17 cellular contexts compared by ENCODE assay signal in the genomic region with DNA sequence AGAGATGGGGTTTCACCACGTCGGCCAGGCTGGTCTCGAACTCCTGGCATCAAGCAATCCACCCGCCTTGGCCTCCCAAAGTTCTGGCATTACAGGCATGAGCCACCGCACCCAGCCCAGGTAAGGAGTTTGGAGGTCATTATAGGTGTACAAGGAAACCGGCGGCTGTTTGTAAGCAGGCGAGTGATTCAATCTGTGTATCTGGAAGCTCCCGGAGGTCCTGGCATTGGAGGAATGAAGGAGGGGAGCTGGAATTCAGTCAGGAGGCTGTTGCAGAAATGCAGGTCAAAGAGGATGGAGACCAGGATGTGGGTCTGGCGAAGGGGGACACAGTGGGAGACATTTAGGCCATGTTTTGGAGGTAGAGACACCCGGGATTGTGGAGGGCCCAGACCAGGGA. TPM values are rescaled to one million over a fixed set of nuclear protein-coding genes. Genes with fewer than 3 reads are reported as not detected.
DNase-seq lines count a peak whose midpoint lies in the region; ATAC-seq and TF ChIP-seq lines count a peak whose summit lies in the region.
"Had no signal": no experiment of that assay in that cellular context is flagged by ENCODE, and none has a peak within 500 bp of the region (broad histone marks: within the 10 kb centered on the region; RNA-seq: fewer than 3 reads in every experiment).

No MANE protein-coding gene starts in this region.

- H3K36me3 ChIP-seq in HCT116 (ENCODE audit: control insufficient read depth in 1 of 2, insufficient read depth in 2 of 2, low read length in 2 of 2): no peaks in the 10 kb centered on the region
- no peaks in the 10 kb centered on the region for H3K36me3 ChIP-seq in mammary epithelial cell (ENCODE audit: insufficient read depth, low read length)
- no peaks in the 10 kb centered on the region for H3K36me3 ChIP-seq in lower lobe of right lung
- no peaks in the 10 kb centered on the region for H3K36me3 ChIP-seq in Caco-2 (ENCODE audit: control insufficient read depth, insufficient read depth, low read length)
- H3K36me3 ChIP-seq: HAP-1 had no signal

- H3K4me2 ChIP-seq in HCT116 (ENCODE audit: low read length) (peak overlapping the region; percentile 81), mammary epithelial cell (ENCODE audit: insufficient read depth, low read depth, low read length) (peak overlapping the region; percentile 6)
- H3K4me2 ChIP-seq: KMS-11 had no signal

- BruUV-seq in HCT116 (replicated peaks; lab: Mats Ljungman, UMichigan) (no TSS peak), mammary epithelial cell (replicated peaks; lab: Mats Ljungman, UMichigan) (no TSS peak), Caco-2 (replicated peaks; lab: Mats Ljungman, UMichigan) (no TSS peak)

- H3K9ac ChIP-seq in HCT116 (ENCODE audit: low read length) (peak overlapping the region; percentile 81), mammary epithelial cell (ENCODE audit: insufficient read depth, low read length) (no peak overlapping the region)
- H3K9ac ChIP-seq: KMS-11 had no signal

- 40% methylated on average over 7 of the region's 11 CpGs for WGBS in mammary epithelial cell (ENCODE audit: low coverage, missing lambda C conversion rate)

- no peak for TF ChIP-seq POLR2A in HCT116 (IDR thresholded peaks at IDR 0.05; ENCODE audit: borderline replicate concordance, extremely low read depth, insufficient read depth, insufficient read length)

- H4K20me1 ChIP-seq in HCT116 (ENCODE audit: insufficient read depth): no peaks in the 10 kb centered on the region
- H4K20me1 ChIP-seq in mammary epithelial cell (ENCODE audit: insufficient read depth, low read length): no peaks in the 10 kb centered on the region

- POLR2A ChIA-PET in HCT116 (lab: Charles Lee): interaction anchor here (0.9 to 1.3 kb wide), 2 partner anchors 9 to 18 kb away, joined by 3 to 5 read pairs; no protein-coding TSS in a partner anchor
- POLR2A ChIA-PET in Caco-2 (lab: Charles Lee): no interaction called here

- dilution Hi-C loops in mammary epithelial cell (cut with HindIII; ENCODE audit: low sequenced_read_pairs): no loop called here

- no peaks in the 10 kb centered on the region for H3K9me2 ChIP-seq in HCT116 (ENCODE audit: insufficient read depth)

- TF ChIP-seq CTCF in HCT116 (IDR thresholded peaks at IDR 0.05 in 2 of 3, conservative IDR thresholded peaks at IDR 0.05 in 1 of 3; ENCODE audit: borderline replicate concordance in 1 of 3, insufficient read depth in 1 of 3, low read depth in 2 of 3, low read length in 2 of 3) (no peak), mammary epithelial cell (conservative IDR thresholded peaks at IDR 0.05 in 1 of 2, IDR thresholded peaks at IDR 0.05 in 1 of 2; ENCODE audit: extremely low read depth in 1 of 2, insufficient read depth in 1 of 2, low read depth in 1 of 2, low read length in 2 of 2) (no peak), lower lobe of right lung (IDR thresholded peaks at IDR 0.05) (no peak), foreskin keratinocyte (conservative IDR thresholded peaks at IDR 0.05) (no peak), Caco-2 (IDR thresholded peaks at IDR 0.05; ENCODE audit: insufficient read depth in 1 of 2, low read depth in 1 of 2, low read length in 1 of 2, severe bottlenecking in 1 of 2, unreplicated experiment in 1 of 2) (no peak)

- in situ Hi-C loops in mammary epithelial cell (cut with MboI; ENCODE audit: low sequenced_read_pairs in 2 of 2): no loop called here

- no peaks in the 10 kb centered on the region for H3K9me3 Mint-ChIP-seq in Caco-2 (ENCODE audit: unreplicated experiment)
- H3K9me3 Mint-ChIP-seq: immature natural killer cell had no signal

- H3K36me3 Mint-ChIP-seq in Caco-2 (ENCODE audit: insufficient read depth, unreplicated experiment): peaks cover 16% of the 10 kb centered on the region
- H3K36me3 Mint-ChIP-seq: immature natural killer cell had no signal

- peak overlapping the region; percentile 94 for H3K27ac ChIP-seq in HCT116 (ENCODE audit: low read depth, low read length)
- H3K27ac ChIP-seq in mammary epithelial cell (ENCODE audit: insufficient read depth, low read depth, low read length): peak overlapping the region; percentile 66
- peak overlapping the region; percentile 39 for H3K27ac ChIP-seq in lower lobe of right lung
- peak overlapping the region; percentile 49 for H3K27ac ChIP-seq in substantia nigra (ENCODE audit: low read depth, low read length, poor library complexity, severe bottlenecking)
- no peak overlapping the region for H3K27ac ChIP-seq in foreskin keratinocyte
- H3K27ac ChIP-seq: C4-2B, KMS-11 had no signal

- H3K4me3 Mint-ChIP-seq in Caco-2 (ENCODE audit: unreplicated experiment): no peak overlapping the region

- peak; percentile 51 for DNase-seq in HCT116 (ENCODE audit: low read depth, low spot score)
- no peak for DNase-seq in mammary epithelial cell
- no peak for DNase-seq in lower lobe of right lung
- DNase-seq in substantia nigra (lab: John Stamatoyannopoulos, UW): no peak
- no peak for DNase-seq in foreskin keratinocyte
- no peak for DNase-seq in NCI-H510A (lab: John Stamatoyannopoulos, UW)
- DNase-seq in effector CD8-positive, alpha-beta T cell (lab: John Stamatoyannopoulos, UW): no peak
- DNase-seq in Caco-2: no peak
- DNase-seq: amniotic stem cell; immature natural killer cell; OCI-M1; stimulated activated CD4-positive, alpha-beta T cell treated with anti-CD3 and anti-CD28 coated beads, Interleukin-4, amount 100 ng/mL, for 24 hours had no signal

- RAD21 ChIA-PET in HCT116 (lab: Charles Lee; ENCODE audit: low non-redundant PET in 1 of 2, low total read pairs in 2 of 2, uncharacterized antibody in 2 of 2, unreplicated experiment in 2 of 2): interaction anchor here in 1 of 2 experiments (0.7 kb wide), 1 partner anchor 11 kb away, joined by 3 read pairs; no protein-coding TSS in a partner anchor

- H2AFZ ChIP-seq in HCT116 (ENCODE audit: low read depth, low read length, poor library complexity, severe bottlenecking) (no peak overlapping the region), mammary epithelial cell (ENCODE audit: low read depth, low read length) (peak overlapping the region; percentile 48)

- peaks cover 71 to 76% of the 10 kb centered on the region in 2 experiments for H3K4me1 ChIP-seq in HCT116 (ENCODE audit: control insufficient read depth in 1 of 2, insufficient read depth in 2 of 2, low read length in 2 of 2)
- H3K4me1 ChIP-seq in mammary epithelial cell (ENCODE audit: insufficient read depth, low read length): peaks cover 42% of the 10 kb centered on the region
- H3K4me1 ChIP-seq in lower lobe of right lung: peaks cover 72% of the 10 kb centered on the region
- peaks cover 28% of the 10 kb centered on the region for H3K4me1 ChIP-seq in foreskin keratinocyte
- peaks cover 40% of the 10 kb centered on the region for H3K4me1 ChIP-seq in Caco-2
- H3K4me1 ChIP-seq: HAP-1 had no signal

- H3K9me3 ChIP-seq in HCT116 (ENCODE audit: control insufficient read depth in 1 of 2, insufficient read depth in 1 of 2, low read depth in 1 of 2, low read length in 2 of 2) (no peaks in the 10 kb centered on the region), mammary epithelial cell (replicated peaks; ENCODE audit: insufficient read depth, low read length) (no peaks in the 10 kb centered on the region), lower lobe of right lung (no peaks in the 10 kb centered on the region), Caco-2 (no peaks in the 10 kb centered on the region)
- H3K9me3 ChIP-seq: HAP-1 had no signal

- no peak for TF ChIP-seq RAD21 in HCT116 (IDR thresholded peaks at IDR 0.05; ENCODE audit: low read depth)

- peaks cover 38% of the 10 kb centered on the region for H3K4me1 Mint-ChIP-seq in Caco-2 (ENCODE audit: low read depth, unreplicated experiment)

- H3K27me3 Mint-ChIP-seq in Caco-2 (ENCODE audit: insufficient read depth, unreplicated experiment): no peaks in the 10 kb centered on the region

- H3K79me2 ChIP-seq in HCT116 (ENCODE audit: insufficient read depth, low read length) (peaks cover 92% of the 10 kb centered on the region), mammary epithelial cell (ENCODE audit: insufficient read depth, low read length) (peaks cover 60% of the 10 kb centered on the region)

- H3K4me3 ChIP-seq in HCT116 (replicated peaks in 1 of 2; ENCODE audit: low read depth in 1 of 2, low read length in 2 of 2) (peak overlapping the region; percentile 19 to 50), mammary epithelial cell (replicated peaks in 1 of 3; ENCODE audit: insufficient read depth in 1 of 3, low read depth in 2 of 3, low read length in 3 of 3) (no peak overlapping the region), lower lobe of right lung (no peak overlapping the region), Caco-2 (ENCODE audit: low read depth, low read length) (no peak overlapping the region)
- H3K4me3 ChIP-seq: HAP-1 had no signal

- intact Hi-C loops in HCT116 (cut with micrococcal nuclease): loop anchor here (1.0 to 5.0 kb wide), 3 partner anchors 15 to 701 kb away; no protein-coding TSS in a partner anchor
- intact Hi-C loops in mammary epithelial cell (cut with micrococcal nuclease): loop anchor here (2.0 kb wide), 1 partner anchor 18 kb away; no protein-coding TSS in a partner anchor
- intact Hi-C loops in lower lobe of right lung (cut with DNase I): no loop called here
- intact Hi-C loops in Caco-2 (cut with micrococcal nuclease; ENCODE audit: unreplicated experiment): no loop called here

- no peaks in the 10 kb centered on the region for H3K27me3 ChIP-seq in HCT116 (ENCODE audit: insufficient read depth, low read length)
- no peaks in the 10 kb centered on the region for H3K27me3 ChIP-seq in mammary epithelial cell (ENCODE audit: insufficient read depth, low read length)
- H3K27me3 ChIP-seq in lower lobe of right lung (ENCODE audit: low read depth): no peaks in the 10 kb centered on the region
- H3K27me3 ChIP-seq in foreskin keratinocyte: no peaks in the 10 kb centered on the region
- no peaks in the 10 kb centered on the region for H3K27me3 ChIP-seq in Caco-2 (replicated peaks; ENCODE audit: control insufficient read depth, insufficient read depth, low read length)

- ATAC-seq in HCT116: peak; percentile 8; the same call in 1 of the 2 replicates
- no peak for ATAC-seq in lower lobe of right lung
- no peak for ATAC-seq in foreskin keratinocyte

- H3K27ac Mint-ChIP-seq in Caco-2 (ENCODE audit: unreplicated experiment): no peak overlapping the region

- CTCF ChIA-PET in HCT116 (lab: Charles Lee): interaction anchor here (1.5 kb wide), 1 partner anchor 77 kb away, joined by 5 read pairs; no protein-coding TSS in a partner anchor
- CTCF ChIA-PET in mammary epithelial cell (lab: Charles Lee; ENCODE audit: low non-redundant PET): no interaction called here
- CTCF ChIA-PET in Caco-2 (lab: Charles Lee): interaction anchor here (0.6 kb wide), 1 partner anchor 862 kb away, joined by 3 read pairs; no protein-coding TSS in a partner anchor

RNA-seq across cellular contexts. Expression of a gene that starts 18.8 kb away (rescaled TPM):
- 54.9 TPM for total RNA-seq in HCT116 (2021; ENCODE audit: unreplicated experiment)
- 43.4 and 51.6 TPM in 2 replicates for polyA plus RNA-seq in HCT116 (2012)
- 10 to 100 TPM; 21.4 to 25.3 TPM for total RNA-seq in mammary epithelial cell
- 17.2 TPM for polyA plus RNA-seq in mammary epithelial cell
- polyA minus RNA-seq in mammary epithelial cell: 20.4 TPM
- total RNA-seq in lower lobe of right lung: 44.6 TPM
- total RNA-seq in foreskin keratinocyte: 18.7 and 20.3 TPM in 2 replicates
- 14.5 and 16.4 TPM in 2 replicates for polyA plus RNA-seq in foreskin keratinocyte
- total RNA-seq in Caco-2 (2022): 25.8 and 27.9 TPM in 2 replicates

RNA-seq across cellular contexts. Expression of a gene that starts 31.4 kb away (rescaled TPM):
- total RNA-seq in HCT116 (2021; ENCODE audit: unreplicated experiment) (not detected), mammary epithelial cell (not detected), lower lobe of right lung (not detected), foreskin keratinocyte (not detected in 2 replicates), Caco-2 (2022) (not detected in 2 replicates)
- 0.16 and 0.61 TPM in 2 replicates for polyA plus RNA-seq in HCT116 (2012)
- polyA plus RNA-seq in mammary epithelial cell (not detected), foreskin keratinocyte (not detected in 2 replicates)
- polyA minus RNA-seq in mammary epithelial cell: not detected
- total RNA-seq: esophagus mucosa, subcutaneous adipose tissue had no signal
- polyA plus RNA-seq: immature natural killer cell had no signal

Comparison
In these comparisons a context has a peak if more than half of its experiments do, and no peak if none do; other contexts are left out.
1. H3K4me3 ChIP-seq: peak in HCT116 (2 of 2); none in mammary epithelial cell (0 of 3), lower lobe of right lung (single experiment) and Caco-2 (single experiment).
2. intact Hi-C loops: an anchor here in HCT116 (1.0 to 5.0 kb wide) and mammary epithelial cell (2.0 kb wide); none called in lower lobe of right lung and Caco-2.